ENCODE assay signal across 8 cellular contexts in genomic region chr22:42855726-42856125, GRCh38. TPM values are rescaled to one million over a fixed set of nuclear protein-coding genes. Genes with fewer than 3 reads are reported as not detected.
A peak's percentile ranks its signal among the peaks of the same experiment; 100 is the strongest.
DNase-seq lines count a peak whose midpoint lies in the region; ATAC-seq, FAIRE-seq and TF ChIP-seq lines count a peak whose summit lies in the region.

No MANE protein-coding gene starts in this region.

- H3K36me3 ChIP-seq in HCT116 (ENCODE audit: control insufficient read depth in 1 of 2, insufficient read depth in 2 of 2, low read length in 2 of 2), result no peaks in the 10 kb centered on the region
- no peaks in the 10 kb centered on the region for H3K36me3 ChIP-seq in hepatocyte (replicated peaks; ENCODE audit: insufficient read depth, low read depth)

- no peaks in the 10 kb centered on the region for H3K9me3 ChIP-seq in HCT116 (ENCODE audit: control insufficient read depth in 1 of 2, insufficient read depth in 1 of 2, low read depth in 1 of 2, low read length in 2 of 2)
- no peaks in the 10 kb centered on the region for H3K9me3 ChIP-seq in hepatocyte (ENCODE audit: low read depth)

- H3K79me2 ChIP-seq in HCT116 (ENCODE audit: insufficient read depth, low read length) (peaks cover 5% of the 10 kb centered on the region; the same call in 1 of the 2 replicates), hepatocyte (peaks cover 63% of the 10 kb centered on the region)

- H4K20me1 ChIP-seq in HCT116 (ENCODE audit: insufficient read depth), result no peaks in the 10 kb centered on the region
- H4K20me1 ChIP-seq in hepatocyte (ENCODE audit: insufficient read depth, poor library complexity, severe bottlenecking), result peaks cover 30% of the 10 kb centered on the region

- H3K4me1 Mint-ChIP-seq in activated CD4-positive, alpha-beta memory T cell treated with anti-CD3 and anti-CD28 coated beads, Interleukin-2, amount 10 ng/mL, durations not matched to agents 7 days and 5 days, result peaks cover 7% of the 10 kb centered on the region
- H3K4me1 Mint-ChIP-seq in stimulated activated effector memory CD8-positive, alpha-beta T cell treated with anti-CD3 and anti-CD28 coated beads, Interleukin-12 subunit alpha, Interleukin-12 subunit beta, amount 100 ng/mL, for 72 hours, result peaks cover 8% of the 10 kb centered on the region

- H3K36me3 Mint-ChIP-seq in activated CD4-positive, alpha-beta memory T cell treated with anti-CD3 and anti-CD28 coated beads, Interleukin-2, amount 10 ng/mL, durations not matched to agents 7 days and 5 days (ENCODE audit: low read depth), result peaks cover 4% of the 10 kb centered on the region
- peaks cover 22% of the 10 kb centered on the region for H3K36me3 Mint-ChIP-seq in stimulated activated effector memory CD8-positive, alpha-beta T cell treated with anti-CD3 and anti-CD28 coated beads, Interleukin-12 subunit alpha, Interleukin-12 subunit beta, amount 100 ng/mL, for 72 hours

- H3K4me3 ChIP-seq in HCT116 (replicated peaks in 1 of 2; ENCODE audit: low read depth in 1 of 2, low read length in 2 of 2), result peak overlapping the region; percentile 69 to 83
- H3K4me3 ChIP-seq in hepatocyte, result peak overlapping the region; percentile 93

- TF ChIP-seq RAD21 in HCT116 (IDR thresholded peaks at IDR 0.05; ENCODE audit: low read depth), result no peak

- no peaks in the 10 kb centered on the region for H3K9me2 ChIP-seq in HCT116 (ENCODE audit: insufficient read depth)
- no peaks in the 10 kb centered on the region for H3K9me2 ChIP-seq in hepatocyte (replicated peaks; ENCODE audit: insufficient read depth)

- CTCF ChIA-PET in HCT116 (lab: Charles Lee), result interaction anchor here (1.4 to 1.8 kb wide), 2 partner anchors 12 to 13 kb away, joined by 4 to 6 read pairs; no protein-coding TSS in a partner anchor
- CTCF ChIA-PET in activated CD4-positive, alpha-beta memory T cell treated with anti-CD3 and anti-CD28 coated beads, Interleukin-2, amount 10 ng/mL, durations not matched to agents 7 days and 5 days (lab: Charles Lee), result interaction anchor here (1.3 to 5.1 kb wide), 2 partner anchors 12 to 107 kb away, joined by 5 to 27 read pairs; no protein-coding TSS in a partner anchor

- no peak for DNase-seq in HCT116 (ENCODE audit: low read depth, low spot score)
- no peak for DNase-seq in activated CD4-positive, alpha-beta memory T cell treated with anti-CD3 and anti-CD28 coated beads, Interleukin-2, amount 10 ng/mL, durations not matched to agents 7 days and 5 days
- no peak for DNase-seq in hepatocyte (ENCODE audit: low spot score)
- no peak for DNase-seq in stimulated activated effector memory CD8-positive, alpha-beta T cell treated with anti-CD3 and anti-CD28 coated beads, Interleukin-12 subunit alpha, Interleukin-12 subunit beta, amount 100 ng/mL, for 72 hours (ENCODE audit: low spot score in 2 of 2)
- no peak for DNase-seq in putamen (ENCODE audit: low spot score)
- no peak for DNase-seq in urothelium cell line (ENCODE audit: low spot score)

- ATAC-seq in HCT116, result no peak
- no peak for ATAC-seq in stimulated activated effector memory CD8-positive, alpha-beta T cell treated with anti-CD3 and anti-CD28 coated beads, Interleukin-12 subunit alpha, Interleukin-12 subunit beta, amount 100 ng/mL, for 72 hours
- no peak for ATAC-seq in HG03139 (IDR thresholded peaks at IDR 0.05; ENCODE audit: unreplicated experiment)
- no peak for ATAC-seq in GM18498 (IDR thresholded peaks at IDR 0.05; ENCODE audit: unreplicated experiment)

- H3K4me1 ChIP-seq in HCT116 (ENCODE audit: control insufficient read depth in 1 of 2, insufficient read depth in 2 of 2, low read length in 2 of 2), result peaks cover 7 to 12% of the 10 kb centered on the region in 2 experiments; a peak in 3 of 4 replicates
- H3K4me1 ChIP-seq in hepatocyte (ENCODE audit: insufficient read depth), result peaks cover 9% of the 10 kb centered on the region

- no peak for TF ChIP-seq POLR2A in HCT116 (IDR thresholded peaks at IDR 0.05; ENCODE audit: borderline replicate concordance, extremely low read depth, insufficient read depth, insufficient read length)

- intact Hi-C loops in HCT116 (cut with micrococcal nuclease), result no loop called here

- H3K9me3 Mint-ChIP-seq in activated CD4-positive, alpha-beta memory T cell treated with anti-CD3 and anti-CD28 coated beads, Interleukin-2, amount 10 ng/mL, durations not matched to agents 7 days and 5 days, result no peaks in the 10 kb centered on the region
- no peaks in the 10 kb centered on the region for H3K9me3 Mint-ChIP-seq in stimulated activated effector memory CD8-positive, alpha-beta T cell treated with anti-CD3 and anti-CD28 coated beads, Interleukin-12 subunit alpha, Interleukin-12 subunit beta, amount 100 ng/mL, for 72 hours

- H3K27ac Mint-ChIP-seq in activated CD4-positive, alpha-beta memory T cell treated with anti-CD3 and anti-CD28 coated beads, Interleukin-2, amount 10 ng/mL, durations not matched to agents 7 days and 5 days, result peak overlapping the region; percentile 86
- H3K27ac Mint-ChIP-seq in stimulated activated effector memory CD8-positive, alpha-beta T cell treated with anti-CD3 and anti-CD28 coated beads, Interleukin-12 subunit alpha, Interleukin-12 subunit beta, amount 100 ng/mL, for 72 hours, result peak overlapping the region; percentile 95

- H3K27me3 ChIP-seq in HCT116 (ENCODE audit: insufficient read depth, low read length) (no peaks in the 10 kb centered on the region), hepatocyte (no peaks in the 10 kb centered on the region)

- no peak for TF ChIP-seq CTCF in HCT116 (IDR thresholded peaks at IDR 0.05 in 2 of 3, conservative IDR thresholded peaks at IDR 0.05 in 1 of 3; ENCODE audit: borderline replicate concordance in 1 of 3, insufficient read depth in 1 of 3, low read depth in 2 of 3, low read length in 2 of 3)
- TF ChIP-seq CTCF in hepatocyte (IDR thresholded peaks at IDR 0.05; ENCODE audit: poor library complexity), result no peak

- H3K27me3 Mint-ChIP-seq in activated CD4-positive, alpha-beta memory T cell treated with anti-CD3 and anti-CD28 coated beads, Interleukin-2, amount 10 ng/mL, durations not matched to agents 7 days and 5 days, result no peaks in the 10 kb centered on the region

- no peak for FAIRE-seq in urothelium cell line (lab: Jason Lieb, UNC)

- peak overlapping the region; percentile 81 for H3K4me3 Mint-ChIP-seq in activated CD4-positive, alpha-beta memory T cell treated with anti-CD3 and anti-CD28 coated beads, Interleukin-2, amount 10 ng/mL, durations not matched to agents 7 days and 5 days
- peak overlapping the region; percentile 89 for H3K4me3 Mint-ChIP-seq in stimulated activated effector memory CD8-positive, alpha-beta T cell treated with anti-CD3 and anti-CD28 coated beads, Interleukin-12 subunit alpha, Interleukin-12 subunit beta, amount 100 ng/mL, for 72 hours

- H3K4me2 ChIP-seq in HCT116 (ENCODE audit: low read length), result peak overlapping the region; percentile 92
- peak overlapping the region; percentile 83 for H3K4me2 ChIP-seq in hepatocyte

- H2AFZ ChIP-seq in HCT116 (ENCODE audit: low read depth, low read length, poor library complexity, severe bottlenecking) (no peak overlapping the region), hepatocyte (peak overlapping the region; percentile 50)

- RAD21 ChIA-PET in HCT116 (lab: Charles Lee; ENCODE audit: low non-redundant PET in 1 of 2, low total read pairs in 2 of 2, uncharacterized antibody in 2 of 2, unreplicated experiment in 2 of 2), result no interaction called here

- peak overlapping the region; percentile 73 for H3K9ac ChIP-seq in HCT116 (ENCODE audit: low read length)

- BruUV-seq in HCT116 (replicated peaks; lab: Mats Ljungman, UMichigan), result no TSS peak

- POLR2A ChIA-PET in HCT116 (lab: Charles Lee), result interaction anchor here (1.7 to 3.7 kb wide), 2 partner anchors 12 to 240 kb away, joined by 6 to 12 read pairs; partner anchors contain the start of gene POLDIP3
- POLR2A ChIA-PET in activated CD4-positive, alpha-beta memory T cell treated with anti-CD3 and anti-CD28 coated beads, Interleukin-2, amount 10 ng/mL, durations not matched to agents 7 days and 5 days (lab: Charles Lee), result interaction anchor here (1.0 to 3.3 kb wide), 9 partner anchors 9 to 332 kb away, joined by 3 to 29 read pairs (median 5); partner anchors contain the start of genes CYB5R3, PACSIN2, POLDIP3 and TTLL12

- no peak overlapping the region for H3K27ac ChIP-seq in HCT116 (ENCODE audit: low read depth, low read length)
- H3K27ac ChIP-seq in hepatocyte, result peak overlapping the region; percentile 98

- WGBS in hepatocyte (ENCODE audit: low lambda C conversion rate, missing lambda C conversion rate), result 50% methylated on average over 4 of the region's 4 CpGs

TF ChIP-seq in HCT116, 20 proteins besides CTCF, POLR2A, EP300 and RAD21:
- TF ChIP-seq SRF (IDR thresholded peaks at IDR 0.05; ENCODE audit: low read depth), result no peak
- no peak for TF ChIP-seq ZFX (IDR thresholded peaks at IDR 0.05)
- TF ChIP-seq POLR2AphosphoS5 (IDR thresholded peaks at IDR 0.05; ENCODE audit: low read depth, low read length), result no peak
- TF ChIP-seq SP1 (IDR thresholded peaks at IDR 0.05; ENCODE audit: low read depth), result no peak
- TF ChIP-seq ATF3 (IDR thresholded peaks at IDR 0.05), result no peak
- TF ChIP-seq YY1 (IDR thresholded peaks at IDR 0.05; ENCODE audit: extremely low read depth, insufficient replicate concordance, low read depth, low read length), result no peak
- no peak for TF ChIP-seq FOSL1 (IDR thresholded peaks at IDR 0.05; ENCODE audit: low read depth)
- TF ChIP-seq JUND (IDR thresholded peaks at IDR 0.05), result no peak
- no peak for TF ChIP-seq ELF1 (IDR thresholded peaks at IDR 0.05; ENCODE audit: borderline replicate concordance, low read depth)
- no peak for TF ChIP-seq MAX (IDR thresholded peaks at IDR 0.05)
- TF ChIP-seq CBX3 (IDR thresholded peaks at IDR 0.05; ENCODE audit: low read depth), result no peak
- no peak for TF ChIP-seq TCF7L2 (IDR thresholded peaks at IDR 0.05; ENCODE audit: borderline replicate concordance, extremely low read depth, insufficient read depth, insufficient read length)
- TF ChIP-seq ZNF274 (IDR thresholded peaks at IDR 0.05; ENCODE audit: low read depth, low read length), result no peak
- no peak for TF ChIP-seq EZH2 (IDR thresholded peaks at IDR 0.05)

RNA-seq across cellular contexts. Expression of gene ARFGAP3, which starts 1.3 kb away (rescaled TPM):
- total RNA-seq in HCT116 (2021; ENCODE audit: unreplicated experiment) (15.4 TPM), hepatocyte (89.5 and 99.5 TPM in 2 replicates)
- polyA plus RNA-seq in HCT116 (2012), result 10.6 and 11.6 TPM in 2 replicates
- total RNA-seq in activated CD4-positive, alpha-beta memory T cell treated with anti-CD3 and anti-CD28 coated beads, Interleukin-2, amount 10 ng/mL, durations not matched to agents 7 days and 5 days, result 10 to 100 TPM; 41.1 to 42.1 TPM
- polyA plus RNA-seq in hepatocyte, result 53.7 and 54.7 TPM in 2 replicates
